13 cellular contexts compared by ENCODE assay signal in the genomic region with DNA sequence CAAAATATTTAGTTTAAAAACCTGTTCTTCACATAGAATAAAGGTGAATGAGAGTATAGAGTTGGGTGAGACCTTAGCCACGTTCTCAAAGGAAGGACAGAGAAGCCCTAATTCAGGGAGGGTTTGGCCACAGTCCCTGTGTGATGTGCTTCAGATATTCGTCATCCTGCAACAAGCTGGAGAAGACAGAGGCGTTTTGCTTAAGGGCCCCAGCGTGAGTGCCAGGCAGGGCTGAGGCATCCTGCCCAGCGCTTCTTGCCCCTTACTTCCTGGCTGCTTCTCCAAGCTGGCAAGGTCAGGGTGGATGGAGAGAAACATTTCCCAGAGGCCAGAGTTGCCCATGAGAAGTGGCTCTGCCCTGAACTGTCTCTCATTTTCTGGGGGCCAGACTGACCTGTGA. TPM values are rescaled to one million over a fixed set of nuclear protein-coding genes. Genes with fewer than 3 reads are reported as not detected.
DNase-seq lines count a peak whose midpoint lies in the region; ATAC-seq and TF ChIP-seq lines count a peak whose summit lies in the region.
"Had no signal": no experiment of that assay in that cellular context is flagged by ENCODE, and none has a peak within 500 bp of the region (broad histone marks: within the 10 kb centered on the region; RNA-seq: fewer than 3 reads in every experiment).

No MANE protein-coding gene starts in this region.

- no peaks in the 10 kb centered on the region for H3K9me3 Mint-ChIP-seq in activated T-cell treated with anti-CD3 and anti-CD28 coated beads, Interleukin-2, amount 50 U/mL, for 4 hours

- TF ChIP-seq EP300 in suprapubic skin (IDR thresholded peaks at IDR 0.05), result no peak

- H3K36me3 ChIP-seq in left lung (no peaks in the 10 kb centered on the region), suprapubic skin (no peaks in the 10 kb centered on the region)
- H3K36me3 ChIP-seq: HAP-1 had no signal

- H3K27ac ChIP-seq in left lung (peak overlapping the region; percentile 69 to 76), suprapubic skin (no peak overlapping the region)

- H3K4me3 ChIP-seq in left lung, result no peak overlapping the region
- H3K4me3 ChIP-seq in suprapubic skin, result no peak overlapping the region
- H3K4me3 ChIP-seq: HAP-1 had no signal

- H3K9me3 ChIP-seq in left lung (no peaks in the 10 kb centered on the region), suprapubic skin (no peaks in the 10 kb centered on the region)
- H3K9me3 ChIP-seq: HAP-1 had no signal

- peaks cover 2% of the 10 kb centered on the region for H3K27me3 Mint-ChIP-seq in activated T-cell treated with anti-CD3 and anti-CD28 coated beads, Interleukin-2, amount 50 U/mL, for 4 hours (ENCODE audit: low read depth)

- DNase-seq in activated T-cell treated with anti-CD3 and anti-CD28 coated beads, Interleukin-2, amount 50 U/mL, for 4 hours, result no peak
- no peak for DNase-seq in activated T-cell treated with anti-CD3 and anti-CD28 coated beads for 4 hours
- peak; percentile 85 for DNase-seq in SW480 (ENCODE audit: low spot score)
- no peak for DNase-seq in left lung
- DNase-seq in suprapubic skin (ENCODE audit: low spot score in 2 of 2), result peak; percentile 44 to 52
- no peak for DNase-seq in NCI-H1092 treated with DMSO at 0.1 percent for 48 hours (lab: John Stamatoyannopoulos, UW)
- DNase-seq in GM20000 (ENCODE audit: low spot score), result no peak
- DNase-seq: cortex of kidney, DMS53, naive B cell, NCI-H2029 had no signal

- no peak for TF ChIP-seq POLR2A in suprapubic skin (IDR thresholded peaks at IDR 0.05)

- H3K4me1 Mint-ChIP-seq in activated T-cell treated with anti-CD3 and anti-CD28 coated beads, Interleukin-2, amount 50 U/mL, for 4 hours (ENCODE audit: low read depth), result peaks cover 13% of the 10 kb centered on the region
- H3K4me1 Mint-ChIP-seq: naive B cell had no signal

- H3K27me3 ChIP-seq in left lung, result no peaks in the 10 kb centered on the region
- H3K27me3 ChIP-seq in suprapubic skin, result no peaks in the 10 kb centered on the region

- peaks cover 0 to 22% of the 10 kb centered on the region in 2 donors for H3K4me1 ChIP-seq in left lung
- peaks cover 18% of the 10 kb centered on the region for H3K4me1 ChIP-seq in suprapubic skin
- H3K4me1 ChIP-seq: HAP-1 had no signal

- no peaks in the 10 kb centered on the region for H3K36me3 Mint-ChIP-seq in activated T-cell treated with anti-CD3 and anti-CD28 coated beads, Interleukin-2, amount 50 U/mL, for 4 hours (ENCODE audit: insufficient read depth)
- H3K36me3 Mint-ChIP-seq: naive B cell had no signal

- 22% methylated on average over 5 of the region's 5 CpGs for WGBS in suprapubic skin

- peak; percentile 35 to 70 for ATAC-seq in activated T-cell treated with anti-CD3 and anti-CD28 coated beads, Interleukin-2, amount 50 U/mL, for 4 hours
- ATAC-seq in left lung, result peak; percentile 43
- no peak for ATAC-seq in GM21390 (IDR thresholded peaks at IDR 0.05; ENCODE audit: unreplicated experiment)

- no peak for TF ChIP-seq CTCF in left lung (IDR thresholded peaks at IDR 0.05)
- TF ChIP-seq CTCF in suprapubic skin (IDR thresholded peaks at IDR 0.05), result no peak
- no peak for TF ChIP-seq CTCF in GM20000 (IDR thresholded peaks at IDR 0.05; ENCODE audit: extremely low read depth, missing control alignments)

- intact Hi-C loops in left lung (cut with DNase I), result no loop called here

- no peak overlapping the region for H3K4me3 Mint-ChIP-seq in activated T-cell treated with anti-CD3 and anti-CD28 coated beads, Interleukin-2, amount 50 U/mL, for 4 hours
- H3K4me3 Mint-ChIP-seq: naive B cell had no signal

RNA-seq across cellular contexts. Expression of a gene that starts 46.9 kb away (rescaled TPM):
- 10 to 100 TPM in 2 of 3 donors, 1 to 10 TPM in 1; 8.4 to 13.4 (median 11.9) TPM for total RNA-seq in activated T-cell treated with anti-CD3 and anti-CD28 coated beads, Interleukin-2, amount 50 U/mL, for 4 hours
- 10 to 100 TPM; 25.0 to 41.6 TPM for total RNA-seq in left lung
- total RNA-seq in suprapubic skin, result 10 to 100 TPM in 3 of 4 donors, 1 to 10 TPM in 1; 9.8 to 36.9 (median 19.8) TPM

Comparison
In these comparisons a context has a peak if more than half of its experiments do, and no peak if none do; other contexts are left out.
1. DNase-seq: peak in SW480 (single experiment) and suprapubic skin (2 of 2); none in activated T-cell treated with anti-CD3 and anti-CD28 coated beads, Interleukin-2, amount 50 U/mL, for 4 hours (single experiment), activated T-cell treated with anti-CD3 and anti-CD28 coated beads for 4 hours (single experiment), left lung (0 of 2), NCI-H1092 treated with DMSO at 0.1 percent for 48 hours (single experiment) and GM20000 (single experiment).